In genomic region chr1:222794656-222795474, GRCh38 we compare ENCODE assay signal across 15 cellular contexts. TPM values are rescaled to one million over a fixed set of nuclear protein-coding genes. Genes with fewer than 3 reads are reported as not detected.
DNase-seq lines count a peak whose midpoint lies in the region; ATAC-seq, FAIRE-seq and TF ChIP-seq lines count a peak whose summit lies in the region.
"Had no signal": no experiment of that assay in that cellular context is flagged by ENCODE, and none has a peak within 500 bp of the region (broad histone marks: within the 10 kb centered on the region; RNA-seq: fewer than 3 reads in every experiment).

No MANE protein-coding gene starts in this region.

- peak; percentile 2 for DNase-seq in Ammon's horn (ENCODE audit: low spot score)
- DNase-seq in HK-2 (ENCODE audit: unreplicated experiment), result peak; percentile 16
- no peak for DNase-seq in K562 (ENCODE audit: extremely low read depth in 1 of 4, low spot score in 3 of 4)
- peak; percentile 25 to 83 (median 71) for DNase-seq in right lobe of liver
- no peak for DNase-seq in activated naive CD8-positive, alpha-beta T cell treated with anti-CD3 and anti-CD28 coated beads, Interleukin-2, amount 50 U/mL, for 24 hours
- DNase-seq in coronary artery (ENCODE audit: low spot score), result no peak
- no peak for DNase-seq in cerebellum (ENCODE audit: low spot score)
- DNase-seq: activated CD8-positive, alpha-beta T cell treated with anti-CD3 and anti-CD28 coated beads for 36 hours; activated naive CD8-positive, alpha-beta T cell treated with anti-CD3 and anti-CD28 coated beads for 36 hours; DND-41; effector memory CD4-positive, alpha-beta T cell; NCI-H1436; nucleus accumbens had no signal

- H3K9ac ChIP-seq in K562 (ENCODE audit: insufficient read depth in 1 of 2, low read depth in 2 of 2, low read length in 2 of 2), result no peak overlapping the region

- 1% methylated on average over 6 of the region's 6 CpGs for WGBS in K562 (ENCODE audit: insufficient coverage, low coverage, missing lambda C conversion rate)
- 60% methylated on average over 3 of the region's 6 CpGs for WGBS in right lobe of liver (ENCODE audit: insufficient coverage, low coverage, low lambda C conversion rate, missing lambda C conversion rate)

- TF ChIP-seq POLR2A in K562 (conservative IDR thresholded peaks at IDR 0.05), result no peak
- no peak for TF ChIP-seq POLR2A in right lobe of liver (IDR thresholded peaks at IDR 0.05)

- no peak overlapping the region for H3K4me2 ChIP-seq in K562 (ENCODE audit: insufficient read depth, low read length)

- BruUV-seq in K562 (replicated peaks; lab: Mats Ljungman, UMichigan), result no TSS peak

- in situ Hi-C loops in K562 (cut with MboI), result loop anchor here (10.0 to 25.0 kb wide), 2 partner anchors 290 to 867 kb away; partner anchors contain the start of gene CAPN8

- peak in 1 of 2 experiments; percentile 25; a peak in 2 of 4 replicates for TF ChIP-seq RAD21 in K562 (CRISPR knock-in tag; conservative IDR thresholded peaks at IDR 0.05 in 1 of 2, IDR thresholded peaks at IDR 0.05 in 1 of 2)

- peaks cover 24% of the 10 kb centered on the region for H3K4me1 Mint-ChIP-seq in activated naive CD8-positive, alpha-beta T cell treated with anti-CD3 and anti-CD28 coated beads, Interleukin-2, amount 50 U/mL, for 24 hours

- peaks cover 3% of the 10 kb centered on the region for H3K9me3 Mint-ChIP-seq in activated naive CD8-positive, alpha-beta T cell treated with anti-CD3 and anti-CD28 coated beads, Interleukin-2, amount 50 U/mL, for 24 hours

- CTCF ChIA-PET in K562 (lab: Yijun Ruan, JAX; ENCODE audit: low intra/inter-chr PET ratio), result no interaction called here

- peak in 2 of 3 experiments; percentile 16 to 40; a peak in 2 of 6 replicates for TF ChIP-seq CTCF in K562 (IDR thresholded peaks at IDR 0.05 in 2 of 3, conservative IDR thresholded peaks at IDR 0.05 in 1 of 3; ENCODE audit: insufficient read depth in 2 of 3, low read depth in 1 of 3, low read length in 3 of 3)
- TF ChIP-seq CTCF in right lobe of liver (IDR thresholded peaks at IDR 0.05), result peak in 3 of 4 donors; percentile 12 to 39 (median 28)
- TF ChIP-seq CTCF in coronary artery (IDR thresholded peaks at IDR 0.05), result no peak

- H3K27me3 ChIP-seq in K562 (ENCODE audit: control insufficient read depth in 2 of 2, insufficient read depth in 2 of 2, low read length in 2 of 2) (0 out of 5 replicates have a peak, but pooled peaks cover 0 to 5% of the 10 kb centered on the region in 2 experiments), right lobe of liver (no peaks in the 10 kb centered on the region)
- H3K27me3 ChIP-seq: tibial nerve had no signal

- no peaks in the 10 kb centered on the region for H3K79me2 ChIP-seq in K562 (ENCODE audit: control insufficient read depth, insufficient read depth, low read length)

- ATAC-seq in K562 (no peak), right lobe of liver (peak; percentile 37 to 93 (median 72)), HG03196 (IDR thresholded peaks at IDR 0.05; ENCODE audit: unreplicated experiment) (no peak)
- ATAC-seq in activated naive CD8-positive, alpha-beta T cell treated with anti-CD3 and anti-CD28 coated beads, Interleukin-2, amount 50 U/mL, for 24 hours, result no peak
- ATAC-seq: activated CD8-positive, alpha-beta T cell treated with anti-CD3 and anti-CD28 coated beads for 36 hours had no signal

- no peak overlapping the region for H3K4me3 Mint-ChIP-seq in activated naive CD8-positive, alpha-beta T cell treated with anti-CD3 and anti-CD28 coated beads, Interleukin-2, amount 50 U/mL, for 24 hours
- H3K4me3 Mint-ChIP-seq: activated CD8-positive, alpha-beta T cell treated with anti-CD3 and anti-CD28 coated beads for 36 hours; activated naive CD8-positive, alpha-beta T cell treated with anti-CD3 and anti-CD28 coated beads for 36 hours had no signal

- H3K4me3 ChIP-seq in K562 (no peak overlapping the region), right lobe of liver (no peak overlapping the region), coronary artery (no peak overlapping the region)
- H3K4me3 ChIP-seq: tibial nerve had no signal

- no peak overlapping the region for H2AFZ ChIP-seq in K562 (ENCODE audit: low read depth, low read length)

- no peaks in the 10 kb centered on the region for H3K27me3 Mint-ChIP-seq in activated naive CD8-positive, alpha-beta T cell treated with anti-CD3 and anti-CD28 coated beads, Interleukin-2, amount 50 U/mL, for 24 hours
- H3K27me3 Mint-ChIP-seq: activated CD8-positive, alpha-beta T cell treated with anti-CD3 and anti-CD28 coated beads for 36 hours; activated naive CD8-positive, alpha-beta T cell treated with anti-CD3 and anti-CD28 coated beads for 36 hours had no signal

- no peaks in the 10 kb centered on the region; the same call in 1 of the 2 replicates for H3K9me3 ChIP-seq in K562 (replicated peaks; ENCODE audit: control insufficient read depth, insufficient read depth, low read depth, low read length)
- no peaks in the 10 kb centered on the region for H3K9me3 ChIP-seq in right lobe of liver
- H3K9me3 ChIP-seq: tibial nerve had no signal

- H3K9me1 ChIP-seq in K562 (ENCODE audit: control insufficient read depth, insufficient read depth, low read length), result no peaks in the 10 kb centered on the region

- H3K36me3 ChIP-seq in K562 (ENCODE audit: control insufficient read depth, insufficient read depth, low read length), result no peaks in the 10 kb centered on the region
- H3K36me3 ChIP-seq in right lobe of liver, result no peaks in the 10 kb centered on the region
- H3K36me3 ChIP-seq: tibial nerve had no signal

- H3K27ac Mint-ChIP-seq in activated naive CD8-positive, alpha-beta T cell treated with anti-CD3 and anti-CD28 coated beads, Interleukin-2, amount 50 U/mL, for 24 hours, result no peak overlapping the region
- H3K27ac Mint-ChIP-seq: activated CD8-positive, alpha-beta T cell treated with anti-CD3 and anti-CD28 coated beads for 36 hours; activated naive CD8-positive, alpha-beta T cell treated with anti-CD3 and anti-CD28 coated beads for 36 hours had no signal

- H3K27ac ChIP-seq in K562 (ENCODE audit: extremely low read depth, low read depth, low read length), result no peak overlapping the region
- no peak overlapping the region for H3K27ac ChIP-seq in right lobe of liver
- H3K27ac ChIP-seq in coronary artery, result no peak overlapping the region
- H3K27ac ChIP-seq: tibial nerve had no signal

- no peaks in the 10 kb centered on the region for H3K4me1 ChIP-seq in K562 (replicated peaks in 1 of 2; ENCODE audit: control insufficient read depth in 2 of 2, insufficient read depth in 2 of 2, low read length in 2 of 2)
- peaks cover 0 to 8% (median 2%) of the 10 kb centered on the region in 4 donors for H3K4me1 ChIP-seq in right lobe of liver

- intact Hi-C loops in K562 (cut with micrococcal nuclease) (loop anchor here (2.0 kb wide), 1 partner anchor 334 kb away; no protein-coding TSS in a partner anchor), right lobe of liver (cut with DNase I) (loop anchor here in 1 of 2 donors (5.0 kb wide), 1 partner anchor 287 kb away; no protein-coding TSS in a partner anchor)

- FAIRE-seq in K562 (lab: Jason Lieb, UNC), result no peak

- no peak for TF ChIP-seq EP300 in K562 (IDR thresholded peaks at IDR 0.05; ENCODE audit: low read length)

- H4K20me1 ChIP-seq in K562 (replicated peaks; ENCODE audit: control insufficient read depth, insufficient read depth, low read length), result no peaks in the 10 kb centered on the region

- POLR2A ChIA-PET in K562 (lab: Yijun Ruan, JAX), result interaction anchor here (0.6 kb wide), 1 partner anchor 113 kb away, joined by 3 read pairs; no protein-coding TSS in a partner anchor

- no peaks in the 10 kb centered on the region for H3K36me3 Mint-ChIP-seq in activated naive CD8-positive, alpha-beta T cell treated with anti-CD3 and anti-CD28 coated beads, Interleukin-2, amount 50 U/mL, for 24 hours (ENCODE audit: low read depth)
- H3K36me3 Mint-ChIP-seq: activated naive CD8-positive, alpha-beta T cell treated with anti-CD3 and anti-CD28 coated beads for 36 hours had no signal

RNA-seq across cellular contexts. Expression of gene DISP1, which starts 20.0 kb away (rescaled TPM):
- 0.65 TPM in 1 of 2 replicates, not detected in the other for total RNA-seq in K562 (2011; cell fraction: chromatin; rRNA removed; ENCODE audit: low replicate concordance)
- not detected in 2 replicates for total RNA-seq in K562 (2011; cell fraction: nucleolus; rRNA removed)
- total RNA-seq in K562 (2011; cell fraction: nucleoplasm; rRNA removed), result 0.29 and 0.76 TPM in 2 replicates
- total RNA-seq in K562 (2014; rRNA removed) (not detected in 2 replicates), K562 (2014; rRNA removed; fragmentation: Illumina TruSeq; extraction: Trizol) (0.04 TPM in 1 of 2 replicates, not detected in the other), K562 (2015; rRNA removed; fragmentation: Illumina TruSeq; extraction: Trizol) (0.11 TPM in 2 replicates), K562 (2021) (0.02 and 0.09 TPM in 2 replicates), right lobe of liver (1 to 10 TPM; 1.7 to 4.2 (median 3.0) TPM), cerebellum (11.2 TPM)
- polyA plus RNA-seq in K562 (2011; rRNA removed) (0.03 TPM in 1 of 2 replicates, not detected in the other), K562 (2014; fragmentation: Illumina TruSeq; extraction: Trizol) (0.04 and 0.06 TPM in 2 replicates), K562 (2014; fragmentation: Nextera tagmentation; extraction: Ambion mirVana) (under 1 TPM; 0.15 to 0.35 TPM), K562 (2014; rRNA removed) (0.03 TPM in 1 of 2 replicates, not detected in the other)
- 0.01 and 0.03 TPM in 2 replicates for polyA plus RNA-seq in K562 (2011; cell fraction: cytosol; rRNA removed)
- polyA plus RNA-seq in K562 (2011; cell fraction: nucleus; rRNA removed), result not detected in 2 replicates
- 0.03 and 0.18 TPM in 2 replicates for polyA plus RNA-seq in K562 (2012)
- polyA minus RNA-seq in K562 (2011; rRNA and poly(A)+ RNA removed), result 0.27 and 0.46 TPM in 2 replicates
- polyA minus RNA-seq in K562 (2011; cell fraction: cytosol; rRNA and poly(A)+ RNA removed), result not detected in 2 replicates
- polyA minus RNA-seq in K562 (2011; cell fraction: nucleus; rRNA and poly(A)+ RNA removed), result under 0.01 and 0.11 TPM in 2 replicates

RNA-seq across cellular contexts. Expression of gene FAM177B, which starts 57.9 kb away (rescaled TPM):
- not detected in 2 replicates for total RNA-seq in K562 (2011; cell fraction: chromatin; rRNA removed; ENCODE audit: low replicate concordance)
- not detected in 2 replicates for total RNA-seq in K562 (2011; cell fraction: nucleolus; rRNA removed)
- total RNA-seq in K562 (2011; cell fraction: nucleoplasm; rRNA removed), result not detected in 2 replicates
- total RNA-seq in K562 (2014; rRNA removed) (not detected in 2 replicates), K562 (2014; rRNA removed; fragmentation: Illumina TruSeq; extraction: Trizol) (not detected in 2 replicates), K562 (2015; rRNA removed; fragmentation: Illumina TruSeq; extraction: Trizol) (not detected in 2 replicates), K562 (2021) (not detected in 2 replicates), right lobe of liver (under 1 TPM in 1 of 6 experiments, not detected in 5; 0.47 TPM), cerebellum (0.18 TPM)
- polyA plus RNA-seq in K562 (2011; rRNA removed) (not detected in 2 replicates), K562 (2014; fragmentation: Illumina TruSeq; extraction: Trizol) (not detected in 2 replicates), K562 (2014; fragmentation: Nextera tagmentation; extraction: Ambion mirVana) (not detected), K562 (2014; rRNA removed) (not detected in 2 replicates)
- not detected in 2 replicates for polyA plus RNA-seq in K562 (2011; cell fraction: cytosol; rRNA removed)
- not detected in 2 replicates for polyA plus RNA-seq in K562 (2011; cell fraction: nucleus; rRNA removed)
- not detected in 2 replicates for polyA plus RNA-seq in K562 (2012)
- polyA minus RNA-seq in K562 (2011; rRNA and poly(A)+ RNA removed), result not detected in 2 replicates
- not detected in 2 replicates for polyA minus RNA-seq in K562 (2011; cell fraction: cytosol; rRNA and poly(A)+ RNA removed)
- not detected in 2 replicates for polyA minus RNA-seq in K562 (2011; cell fraction: nucleus; rRNA and poly(A)+ RNA removed)
- total RNA-seq: activated CD8-positive, alpha-beta T cell treated with anti-CD3 and anti-CD28 coated beads for 36 hours; activated naive CD8-positive, alpha-beta T cell treated with anti-CD3 and anti-CD28 coated beads for 36 hours had no signal

Comparison
In these comparisons a context has a peak if more than half of its experiments do, and no peak if none do; other contexts are left out.
1. DNase-seq: peak in Ammon's horn (single experiment), HK-2 (single experiment) and right lobe of liver (3 of 3); none in K562 (0 of 4), activated naive CD8-positive, alpha-beta T cell treated with anti-CD3 and anti-CD28 coated beads, Interleukin-2, amount 50 U/mL, for 24 hours (single experiment), coronary artery (single experiment) and cerebellum (single experiment).
2. ATAC-seq: peak in right lobe of liver (4 of 4); none in K562 (single experiment), HG03196 (single experiment) and activated naive CD8-positive, alpha-beta T cell treated with anti-CD3 and anti-CD28 coated beads, Interleukin-2, amount 50 U/mL, for 24 hours (single experiment).